Comparison of ENCODE assay signal across 11 cellular contexts in genomic region chr4:98626350-98626749, GRCh38. TPM values are rescaled to one million over a fixed set of nuclear protein-coding genes. Genes with fewer than 3 reads are reported as not detected.
DNase-seq lines count a peak whose midpoint lies in the region; ATAC-seq and TF ChIP-seq lines count a peak whose summit lies in the region.
"Had no signal": no experiment of that assay in that cellular context is flagged by ENCODE, and none has a peak within 500 bp of the region (broad histone marks: within the 10 kb centered on the region; RNA-seq: fewer than 3 reads in every experiment).

No MANE protein-coding gene starts in this region.

- H3K36me3 ChIP-seq in Caco-2 (ENCODE audit: control insufficient read depth, insufficient read depth, low read length): no peaks in the 10 kb centered on the region
- H3K36me3 ChIP-seq: adrenal gland had no signal

- H3K9me3 ChIP-seq in Caco-2: no peaks in the 10 kb centered on the region
- H3K9me3 ChIP-seq: adrenal gland had no signal

- POLR2A ChIA-PET in Caco-2 (lab: Charles Lee): no interaction called here

- no peak for DNase-seq in Caco-2
- DNase-seq in LoVo (ENCODE audit: low spot score): peak; percentile 31
- peak; percentile 61 for DNase-seq in cerebellar cortex (ENCODE audit: low spot score)
- DNase-seq in natural killer cell: no peak
- no peak for DNase-seq in RPMI8226
- no peak for DNase-seq in endothelial cell (ENCODE audit: low spot score)
- DNase-seq in GM19238 (ENCODE audit: insufficient read length, low spot score): no peak
- DNase-seq: NCI-H345 had no signal

- H3K4me3 ChIP-seq in Caco-2 (ENCODE audit: low read depth, low read length): no peak overlapping the region
- H3K4me3 ChIP-seq: adrenal gland, skin epidermis had no signal

- H3K4me3 Mint-ChIP-seq in Caco-2 (ENCODE audit: unreplicated experiment) (no peak overlapping the region), natural killer cell (peak overlapping the region; percentile 17), endothelial cell (ENCODE audit: unreplicated experiment) (no peak overlapping the region)

- no peak for TF ChIP-seq CTCF in Caco-2 (IDR thresholded peaks at IDR 0.05; ENCODE audit: insufficient read depth in 1 of 2, low read depth in 1 of 2, low read length in 1 of 2, severe bottlenecking in 1 of 2, unreplicated experiment in 1 of 2)
- TF ChIP-seq CTCF in natural killer cell (IDR thresholded peaks at IDR 0.05): no peak
- TF ChIP-seq CTCF in endothelial cell (IDR thresholded peaks at IDR 0.05; ENCODE audit: unreplicated experiment): no peak

- H3K36me3 Mint-ChIP-seq in Caco-2 (ENCODE audit: insufficient read depth, unreplicated experiment) (no peaks in the 10 kb centered on the region), natural killer cell (no peaks in the 10 kb centered on the region), endothelial cell (ENCODE audit: low read depth, unreplicated experiment) (no peaks in the 10 kb centered on the region)

- no peak for ATAC-seq in natural killer cell
- ATAC-seq in HG03457 (IDR thresholded peaks at IDR 0.05; ENCODE audit: unreplicated experiment): no peak

- H3K9me3 Mint-ChIP-seq in Caco-2 (ENCODE audit: unreplicated experiment) (no peaks in the 10 kb centered on the region), natural killer cell (no peaks in the 10 kb centered on the region), endothelial cell (ENCODE audit: unreplicated experiment) (no peaks in the 10 kb centered on the region)

- peaks cover 37% of the 10 kb centered on the region for H3K4me1 ChIP-seq in Caco-2
- H3K4me1 ChIP-seq: adrenal gland had no signal

- no peaks in the 10 kb centered on the region for H3K27me3 ChIP-seq in Caco-2 (replicated peaks; ENCODE audit: control insufficient read depth, insufficient read depth, low read length)
- H3K27me3 ChIP-seq: adrenal gland had no signal

- CTCF ChIA-PET in Caco-2 (lab: Charles Lee): no interaction called here

- H3K27me3 Mint-ChIP-seq in Caco-2 (ENCODE audit: insufficient read depth, unreplicated experiment) (no peaks in the 10 kb centered on the region), natural killer cell (ENCODE audit: low read depth in 2 of 2) (no peaks in the 10 kb centered on the region), endothelial cell (ENCODE audit: unreplicated experiment) (peaks cover 1% of the 10 kb centered on the region)

- peaks cover 39% of the 10 kb centered on the region for H3K4me1 Mint-ChIP-seq in Caco-2 (ENCODE audit: low read depth, unreplicated experiment)
- H3K4me1 Mint-ChIP-seq in natural killer cell: peaks cover 44 to 57% of the 10 kb centered on the region in 2 donors
- peaks cover 11% of the 10 kb centered on the region for H3K4me1 Mint-ChIP-seq in endothelial cell (ENCODE audit: unreplicated experiment)

- H3K27ac Mint-ChIP-seq in Caco-2 (ENCODE audit: unreplicated experiment) (peak overlapping the region; percentile 40), natural killer cell (peak overlapping the region in 1 of 2 donors; percentile 5), endothelial cell (ENCODE audit: unreplicated experiment) (no peak overlapping the region)

- no TSS peak for BruUV-seq in Caco-2 (replicated peaks; lab: Mats Ljungman, UMichigan)

- intact Hi-C loops in Caco-2 (cut with micrococcal nuclease; ENCODE audit: unreplicated experiment) (no loop called here), natural killer cell (cut with micrococcal nuclease) (no loop called here)

RNA-seq across cellular contexts. Expression of gene TSPAN5, which starts 32.1 kb away (rescaled TPM):
- total RNA-seq in Caco-2 (2022) (24.1 and 26.1 TPM in 2 replicates), natural killer cell (10 to 100 TPM in 2 of 3 donors, 1 to 10 TPM in 1; 6.8 to 13.7 (median 11.4) TPM), endothelial cell (ENCODE audit: unreplicated experiment) (21.8 TPM)

Comparison
In these comparisons a context has a peak if more than half of its experiments do, and no peak if none do; other contexts are left out.
1. DNase-seq: peak in LoVo (single experiment) and cerebellar cortex (single experiment); none in Caco-2 (0 of 2), natural killer cell (single experiment), RPMI8226 (single experiment), endothelial cell (single experiment) and GM19238 (single experiment).